ENCODE assay signal across 34 cellular contexts in the genomic region with DNA sequence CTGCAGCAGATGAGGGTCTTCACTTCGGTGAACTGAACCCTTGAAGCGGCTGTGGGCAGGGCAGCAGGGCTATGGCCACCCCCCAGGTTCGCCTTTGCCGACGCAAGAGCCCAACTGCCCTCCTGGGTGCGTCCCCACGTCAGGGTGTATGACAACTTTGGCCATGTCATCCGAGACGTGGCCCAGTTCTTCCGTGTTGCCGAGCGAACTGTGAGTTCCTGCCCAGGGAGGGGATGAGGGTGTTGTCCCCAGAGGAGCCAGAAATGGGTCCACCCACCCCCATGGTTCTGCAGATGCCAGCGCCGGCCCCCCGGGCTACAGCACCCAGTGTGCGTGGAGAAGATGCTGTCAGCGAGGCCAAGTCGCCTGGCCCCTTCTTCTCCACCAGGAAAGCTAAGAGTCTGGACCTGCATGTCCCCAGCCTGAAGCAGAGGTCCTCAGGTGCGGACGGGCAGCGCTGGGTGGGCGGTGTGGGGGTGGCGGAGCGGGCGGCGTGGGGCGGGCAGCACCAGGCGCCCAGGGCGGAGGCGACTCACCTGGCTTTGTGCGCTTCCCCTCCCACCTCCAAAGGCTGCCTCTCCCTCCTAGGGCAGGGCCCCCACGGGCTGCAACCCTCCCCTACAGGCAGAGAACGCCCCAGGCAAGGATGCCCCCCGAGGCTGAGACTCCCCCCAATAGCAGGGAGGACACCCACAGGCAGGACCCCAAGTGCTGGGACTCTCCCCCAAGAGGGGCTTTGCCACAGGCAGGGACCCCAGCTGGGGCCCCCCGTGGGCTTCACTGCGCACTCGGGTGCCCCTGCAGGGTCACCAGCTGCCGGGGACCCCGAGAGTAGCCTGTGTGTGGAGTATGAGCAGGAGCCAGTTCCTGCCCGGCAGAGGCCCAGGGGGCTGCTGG. TPM values are rescaled to one million over a fixed set of nuclear protein-coding genes. Genes with fewer than 3 reads are reported as not detected.
DNase-seq lines count a peak whose midpoint lies in the region; ATAC-seq, FAIRE-seq and TF ChIP-seq lines count a peak whose summit lies in the region.
"Had no signal": no experiment of that assay in that cellular context is flagged by ENCODE, and none has a peak within 500 bp of the region (broad histone marks: within the 10 kb centered on the region; RNA-seq: fewer than 3 reads in every experiment).

No MANE protein-coding gene starts in this region.

- in situ Hi-C loops in GM12878 (cut with MboI) = no loop called here

- peaks cover 0 to 6% of the 10 kb centered on the region in 2 donors for H3K36me3 Mint-ChIP-seq in activated naive CD4-positive, alpha-beta T cell treated with anti-CD3 and anti-CD28 coated beads, Interleukin-2, amount 50 U/mL, for 72 hours

- no peak for TF ChIP-seq CTCF in 22Rv1 (IDR thresholded peaks at IDR 0.05)
- TF ChIP-seq CTCF in GM20000 (IDR thresholded peaks at IDR 0.05; ENCODE audit: extremely low read depth, missing control alignments) = no peak
- no peak for TF ChIP-seq CTCF in GM12878 (IDR thresholded peaks at IDR 0.05 in 2 of 3, conservative IDR thresholded peaks at IDR 0.05 in 1 of 3; ENCODE audit: control insufficient read depth in 2 of 3, extremely low read depth in 1 of 3, insufficient read depth in 1 of 3, low read depth in 3 of 3, low read length in 3 of 3)
- no peak for TF ChIP-seq CTCF in mucosa of descending colon (IDR thresholded peaks at IDR 0.05)
- no peak for TF ChIP-seq CTCF in foreskin keratinocyte (conservative IDR thresholded peaks at IDR 0.05)

- no peaks in the 10 kb centered on the region for H3K4me1 ChIP-seq in GM12878 (ENCODE audit: control insufficient read depth, insufficient read depth, low read length)
- H3K4me1 ChIP-seq in mucosa of descending colon (ENCODE audit: low read depth) = peaks cover 49% of the 10 kb centered on the region
- H3K4me1 ChIP-seq in foreskin keratinocyte = peaks cover 3% of the 10 kb centered on the region
- H3K4me1 ChIP-seq: HAP-1, prostate gland, SJSA1 had no signal

- ATAC-seq in GM12878 (no peak), mucosa of descending colon (peak; percentile 39), foreskin keratinocyte (no peak)
- no peak for ATAC-seq in activated naive CD4-positive, alpha-beta T cell treated with anti-CD3 and anti-CD28 coated beads, Interleukin-2, amount 50 U/mL, for 72 hours
- ATAC-seq: esophagus mucosa, heart left ventricle had no signal

- H3K9me3 ChIP-seq in GM12878 (replicated peaks; ENCODE audit: control insufficient read depth, insufficient read depth, low read length) (no peaks in the 10 kb centered on the region), mucosa of descending colon (no peaks in the 10 kb centered on the region)
- H3K9me3 ChIP-seq: ascending aorta, HAP-1, heart left ventricle, neutrophil, prostate gland, sigmoid colon, SJSA1, transverse colon had no signal

- H3K79me2 ChIP-seq in GM12878 (ENCODE audit: control insufficient read depth, insufficient read depth, low read length) = no peaks in the 10 kb centered on the region

- SMC1A ChIA-PET in GM12878 (lab: Charles Lee; ENCODE audit: uncharacterized antibody, unreplicated experiment) = no interaction called here

- no TSS peak for BruUV-seq in GM12878 (replicated peaks; lab: Mats Ljungman, UMichigan)

- H3K27ac ChIP-seq in 22Rv1 = peak overlapping the region; percentile 42
- no peak overlapping the region for H3K27ac ChIP-seq in GM12878 (ENCODE audit: control insufficient read depth, insufficient read depth)
- H3K27ac ChIP-seq in foreskin keratinocyte = no peak overlapping the region
- H3K27ac ChIP-seq: cardiac muscle cell, neutrophil, prostate gland, SJSA1, WERI-Rb-1 had no signal

- H3K36me3 ChIP-seq in GM12878 (ENCODE audit: control insufficient read depth in 2 of 2, insufficient read depth in 2 of 2, low read length in 1 of 2) = no peaks in the 10 kb centered on the region
- H3K36me3 ChIP-seq in mucosa of descending colon (ENCODE audit: low read depth) = no peaks in the 10 kb centered on the region
- H3K36me3 ChIP-seq: cardiac muscle cell, prostate gland, transverse colon had no signal

- RAD21 ChIA-PET in GM12878 (lab: Charles Lee; ENCODE audit: unreplicated experiment) = no interaction called here

- H3K4me2 ChIP-seq in GM12878 (ENCODE audit: control insufficient read depth, insufficient read depth) = no peak overlapping the region

- no peak overlapping the region for H3K4me3 ChIP-seq in GM12878
- H3K4me3 ChIP-seq in mucosa of descending colon = no peak overlapping the region
- H3K4me3 ChIP-seq: ascending aorta, cardiac muscle cell, HAP-1, heart left ventricle, prostate gland, sigmoid colon, SJSA1, transverse colon had no signal

- no peak for TF ChIP-seq EP300 in GM12878 (IDR thresholded peaks at IDR 0.05; ENCODE audit: borderline replicate concordance in 1 of 2, control insufficient read depth in 1 of 2, low read depth in 2 of 2, low read length in 2 of 2)

- POLR2A ChIA-PET in GM12878 (lab: Charles Lee) = no interaction called here

- H2AFZ ChIP-seq in GM12878 (ENCODE audit: control insufficient read depth, low read depth, low read length) = no peak overlapping the region

- CTCF ChIA-PET in GM12878 (lab: Yijun Ruan, JAX) = no interaction called here

- H3K27ac Mint-ChIP-seq in activated naive CD4-positive, alpha-beta T cell treated with anti-CD3 and anti-CD28 coated beads, Interleukin-2, amount 50 U/mL, for 72 hours = no peak overlapping the region
- H3K27ac Mint-ChIP-seq: activated CD4-positive, alpha-beta T cell treated with anti-CD3 and anti-CD28 coated beads, Interleukin-2, amount 10 ng/mL, durations not matched to agents 24 days and 14 days; activated T-cell treated with anti-CD3 and anti-CD28 coated beads, Interleukin-2, amount 50 U/mL, for 24 hours; memory B cell had no signal

- H3K27me3 ChIP-seq in GM12878 (replicated peaks in 1 of 2; ENCODE audit: control insufficient read depth in 2 of 2, insufficient read depth in 2 of 2, low read length in 1 of 2) (no peaks in the 10 kb centered on the region), foreskin keratinocyte (no peaks in the 10 kb centered on the region)
- H3K27me3 ChIP-seq: ascending aorta, cardiac muscle cell, heart left ventricle, neutrophil, sigmoid colon, SJSA1, transverse colon had no signal

- no peak for FAIRE-seq in GM12878 (lab: Jason Lieb, UNC)
- FAIRE-seq: GM12892, RCC 7860 had no signal

- no peaks in the 10 kb centered on the region for H3K9me3 Mint-ChIP-seq in activated naive CD4-positive, alpha-beta T cell treated with anti-CD3 and anti-CD28 coated beads, Interleukin-2, amount 50 U/mL, for 72 hours
- H3K9me3 Mint-ChIP-seq: activated CD4-positive, alpha-beta T cell treated with anti-CD3 and anti-CD28 coated beads, Interleukin-2, amount 10 ng/mL, durations not matched to agents 24 days and 14 days; activated T-cell treated with anti-CD3 and anti-CD28 coated beads, Interleukin-2, amount 50 U/mL, for 24 hours; memory B cell had no signal

- intact Hi-C loops in GM12878 (cut with micrococcal nuclease; ENCODE audit: unreplicated experiment) (no loop called here), mucosa of descending colon (cut with DNase I, micrococcal nuclease) (no loop called here)

- no peak overlapping the region for H3K9ac ChIP-seq in GM12878 (ENCODE audit: control insufficient read depth, insufficient read depth, low read length)

- no peak for TF ChIP-seq RAD21 in GM12878 (IDR thresholded peaks at IDR 0.05; ENCODE audit: insufficient read depth, low read depth, low read length)

- H4K20me1 ChIP-seq in GM12878 (ENCODE audit: control insufficient read depth, insufficient read depth) = no peaks in the 10 kb centered on the region

- DNase-seq in GM20000 (ENCODE audit: low spot score) (peak; percentile 47), GM12878 (ENCODE audit: low read depth, low spot score) (no peak), mucosa of descending colon (peak in 1 of 3 donors; percentile 68), foreskin keratinocyte (no peak)
- DNase-seq in activated naive CD4-positive, alpha-beta T cell treated with anti-CD3 and anti-CD28 coated beads, Interleukin-2, amount 50 U/mL, for 72 hours (ENCODE audit: low spot score in 2 of 2) = no peak
- DNase-seq in activated CD4-positive, alpha-beta T cell treated with anti-CD3 and anti-CD28 coated beads for 1 hour = no peak
- no peak for DNase-seq in activated CD8-positive, alpha-beta memory T cell treated with anti-CD3 and anti-CD28 coated beads, Interleukin-2, amount 50 U/mL, for 4 hours
- DNase-seq: activated CD4-positive, alpha-beta T cell treated with anti-CD3 and anti-CD28 coated beads, Interleukin-2, amount 10 ng/mL, durations not matched to agents 24 days and 14 days; activated effector memory CD4-positive, alpha-beta T cell treated with anti-CD3 and anti-CD28 coated beads, Interleukin-2, amount 50 U/mL, for 16 hours; activated T-cell treated with anti-CD3 and anti-CD28 coated beads, Interleukin-2, amount 50 U/mL, for 24 hours; COR-L47; DMS53; foreskin melanocyte; NCI-H1092; NCI-H1694; NCI-H446 treated with DMSO at 0.1 percent for 48 hours; NCI-H774; stimulated activated CD4-positive, alpha-beta T cell treated with anti-CD3 and anti-CD28 coated beads, Interleukin-4, amount 100 ng/mL, for 24 hours; T1000; transverse colon; WERI-Rb-1 had no signal

- TF ChIP-seq POLR2A in GM12878 (IDR thresholded peaks at IDR 0.05; ENCODE audit: low read depth, low read length) = peak; percentile 1; the same call in 1 of the 2 replicates

- WGBS in GM12878 (ENCODE audit: insufficient coverage, insufficient replicate concordance, low lambda C conversion rate, missing lambda C conversion rate) = 84% methylated on average over 25 of the region's 40 CpGs

RNA-seq across cellular contexts. Expression of a gene that starts 6.2 kb away (rescaled TPM):
- total RNA-seq in GM12878 (2013; cell fraction: nucleolus; rRNA removed) = not detected in 2 replicates
- total RNA-seq in GM12878 (2014; rRNA removed) = 0.71 and 1.8 TPM in 2 replicates
- total RNA-seq in GM12878 (2014; rRNA removed; fragmentation: Illumina TruSeq; extraction: Trizol) = not detected in 2 replicates
- total RNA-seq in GM12878 (2021) = not detected in 2 replicates
- polyA plus RNA-seq in GM12878 (2011; ENCODE audit: low read depth) = not detected
- polyA plus RNA-seq in GM12878 (2011; rRNA removed) = not detected in 2 replicates
- polyA plus RNA-seq in GM12878 (2011; cell fraction: cytosol; rRNA removed) = 0.75 and 1.7 TPM in 2 replicates
- polyA plus RNA-seq in GM12878 (2011; cell fraction: nucleus; rRNA removed) = 11.0 and 11.6 TPM in 2 replicates
- 0.38 and 0.65 TPM in 2 replicates for polyA plus RNA-seq in GM12878 (2012)
- polyA plus RNA-seq in GM12878 (2014; fragmentation: Illumina TruSeq; extraction: Trizol) = not detected in 2 replicates
- not detected for polyA plus RNA-seq in GM12878 (2014; fragmentation: Nextera tagmentation; extraction: Ambion mirVana)
- polyA plus RNA-seq in GM12878 (2014; rRNA removed) = 1.9 and 2.2 TPM in 2 replicates
- polyA plus RNA-seq in GM12878 (2016; fragmentation: Nextera tagmentation; extraction: Ambion mirVana) = under 1 TPM in 1 of 2 experiments, not detected in 1; 0.67 TPM
- polyA minus RNA-seq in GM12878 (2011; rRNA and poly(A)+ RNA removed) = not detected in 2 replicates
- polyA minus RNA-seq in GM12878 (2011; cell fraction: cytosol; rRNA and poly(A)+ RNA removed) = not detected in 2 replicates
- not detected in 2 replicates for polyA minus RNA-seq in GM12878 (2011; cell fraction: nucleus; rRNA and poly(A)+ RNA removed)
- total RNA-seq in mucosa of descending colon = 10 to 100 TPM in 1 of 3 donors, not detected in 2; 19.7 TPM
- total RNA-seq in foreskin keratinocyte = 189 and 224 TPM in 2 replicates
- 245 and 287 TPM in 2 replicates for polyA plus RNA-seq in foreskin keratinocyte
- total RNA-seq in activated naive CD4-positive, alpha-beta T cell treated with anti-CD3 and anti-CD28 coated beads, Interleukin-2, amount 50 U/mL, for 72 hours = not detected
- total RNA-seq: activated CD4-positive, alpha-beta T cell treated with anti-CD3 and anti-CD28 coated beads, Interleukin-2, amount 10 ng/mL, durations not matched to agents 24 days and 14 days had no signal

RNA-seq across cellular contexts. Expression of a gene that starts 17.5 kb away (rescaled TPM):
- total RNA-seq in GM12878 (2013; cell fraction: nucleolus; rRNA removed) = 70.8 and 77.8 TPM in 2 replicates
- total RNA-seq in GM12878 (2014; rRNA removed) = 40.6 and 41.6 TPM in 2 replicates
- 18.2 and 21.6 TPM in 2 replicates for total RNA-seq in GM12878 (2014; rRNA removed; fragmentation: Illumina TruSeq; extraction: Trizol)
- 52.1 and 55.1 TPM in 2 replicates for total RNA-seq in GM12878 (2021)
- 11.9 TPM for polyA plus RNA-seq in GM12878 (2011; ENCODE audit: low read depth)
- 23.1 and 27.6 TPM in 2 replicates for polyA plus RNA-seq in GM12878 (2011; rRNA removed)
- polyA plus RNA-seq in GM12878 (2011; cell fraction: cytosol; rRNA removed) = 33.0 and 47.4 TPM in 2 replicates
- polyA plus RNA-seq in GM12878 (2011; cell fraction: nucleus; rRNA removed) = 80.3 and 106 TPM in 2 replicates
- polyA plus RNA-seq in GM12878 (2012) = 27.1 and 27.9 TPM in 2 replicates
- 5.2 and 11.7 TPM in 2 replicates for polyA plus RNA-seq in GM12878 (2014; fragmentation: Illumina TruSeq; extraction: Trizol)
- 1 to 10 TPM in 1 of 2 experiments, under 1 TPM in 1; 0.37 to 3.5 TPM for polyA plus RNA-seq in GM12878 (2014; fragmentation: Nextera tagmentation; extraction: Ambion mirVana)
- polyA plus RNA-seq in GM12878 (2014; rRNA removed) = 42.6 and 49.0 TPM in 2 replicates
- polyA plus RNA-seq in GM12878 (2016; fragmentation: Nextera tagmentation; extraction: Ambion mirVana) = 10 to 100 TPM; 66.8 to 71.7 TPM
- 22.1 and 28.6 TPM in 2 replicates for polyA minus RNA-seq in GM12878 (2011; rRNA and poly(A)+ RNA removed)
- polyA minus RNA-seq in GM12878 (2011; cell fraction: cytosol; rRNA and poly(A)+ RNA removed) = 7.5 and 9.1 TPM in 2 replicates
- polyA minus RNA-seq in GM12878 (2011; cell fraction: nucleus; rRNA and poly(A)+ RNA removed) = 29.5 and 51.3 TPM in 2 replicates
- 10 to 100 TPM; 64.5 to 69.7 (median 68.6) TPM for total RNA-seq in mucosa of descending colon
- total RNA-seq in foreskin keratinocyte = 32.3 and 39.2 TPM in 2 replicates
- 43.5 and 49.0 TPM in 2 replicates for polyA plus RNA-seq in foreskin keratinocyte
- 10 to 100 TPM; 36.1 to 53.4 TPM for total RNA-seq in activated naive CD4-positive, alpha-beta T cell treated with anti-CD3 and anti-CD28 coated beads, Interleukin-2, amount 50 U/mL, for 72 hours

RNA-seq across cellular contexts. Expression of a gene that starts 17.6 kb away (rescaled TPM):
- total RNA-seq in GM12878 (2013; cell fraction: nucleolus; rRNA removed) = 17.5 and 26.2 TPM in 2 replicates
- total RNA-seq in GM12878 (2014; rRNA removed) (23.3 and 24.4 TPM in 2 replicates), GM12878 (2014; rRNA removed; fragmentation: Illumina TruSeq; extraction: Trizol) (5.3 and 7.4 TPM in 2 replicates), GM12878 (2021) (34.8 and 37.2 TPM in 2 replicates), mucosa of descending colon (10 to 100 TPM; 24.3 to 34.0 (median 31.7) TPM), foreskin keratinocyte (17.1 and 20.9 TPM in 2 replicates)
- 15.5 TPM for polyA plus RNA-seq in GM12878 (2011; ENCODE audit: low read depth)
- polyA plus RNA-seq in GM12878 (2011; rRNA removed) (4.8 and 12.7 TPM in 2 replicates), GM12878 (2014; fragmentation: Illumina TruSeq; extraction: Trizol) (1.3 and 4.9 TPM in 2 replicates), GM12878 (2014; fragmentation: Nextera tagmentation; extraction: Ambion mirVana) (under 1 TPM; 0.58 to 0.79 TPM), GM12878 (2014; rRNA removed) (26.7 and 31.6 TPM in 2 replicates), GM12878 (2016; fragmentation: Nextera tagmentation; extraction: Ambion mirVana) (10 to 100 TPM; 42.5 to 52.9 TPM), foreskin keratinocyte (23.3 and 24.8 TPM in 2 replicates)
- 14.4 and 24.5 TPM in 2 replicates for polyA plus RNA-seq in GM12878 (2011; cell fraction: cytosol; rRNA removed)
- 44.3 and 66.3 TPM in 2 replicates for polyA plus RNA-seq in GM12878 (2011; cell fraction: nucleus; rRNA removed)
- polyA plus RNA-seq in GM12878 (2012) = 16.7 and 24.9 TPM in 2 replicates
- 8.0 and 15.6 TPM in 2 replicates for polyA minus RNA-seq in GM12878 (2011; rRNA and poly(A)+ RNA removed)
- polyA minus RNA-seq in GM12878 (2011; cell fraction: cytosol; rRNA and poly(A)+ RNA removed) = 7.4 and 9.8 TPM in 2 replicates
- polyA minus RNA-seq in GM12878 (2011; cell fraction: nucleus; rRNA and poly(A)+ RNA removed) = 7.1 and 15.2 TPM in 2 replicates
- total RNA-seq in activated naive CD4-positive, alpha-beta T cell treated with anti-CD3 and anti-CD28 coated beads, Interleukin-2, amount 50 U/mL, for 72 hours = 10 to 100 TPM; 12.5 to 24.0 TPM

RNA-seq across cellular contexts. Expression of a gene that starts 32.1 kb away (rescaled TPM):
- total RNA-seq in GM12878 (2013; cell fraction: nucleolus; rRNA removed) = 62.9 and 77.1 TPM in 2 replicates
- total RNA-seq in GM12878 (2014; rRNA removed) (14.5 and 18.0 TPM in 2 replicates), GM12878 (2014; rRNA removed; fragmentation: Illumina TruSeq; extraction: Trizol) (5.0 and 5.9 TPM in 2 replicates), GM12878 (2021) (29.5 and 37.2 TPM in 2 replicates), mucosa of descending colon (10 to 100 TPM; 23.5 to 42.8 (median 34.2) TPM), foreskin keratinocyte (17.6 and 20.7 TPM in 2 replicates)
- 2.8 TPM for polyA plus RNA-seq in GM12878 (2011; ENCODE audit: low read depth)
- polyA plus RNA-seq in GM12878 (2011; rRNA removed) (7.5 and 14.9 TPM in 2 replicates), GM12878 (2014; fragmentation: Illumina TruSeq; extraction: Trizol) (3.9 and 7.7 TPM in 2 replicates), GM12878 (2014; fragmentation: Nextera tagmentation; extraction: Ambion mirVana) (under 1 TPM in 1 of 2 experiments, not detected in 1; 0.40 TPM), GM12878 (2014; rRNA removed) (15.8 and 16.8 TPM in 2 replicates), GM12878 (2016; fragmentation: Nextera tagmentation; extraction: Ambion mirVana) (10 to 100 TPM; 15.6 to 17.0 TPM), foreskin keratinocyte (14.2 and 15.5 TPM in 2 replicates)
- 8.0 and 11.8 TPM in 2 replicates for polyA plus RNA-seq in GM12878 (2011; cell fraction: cytosol; rRNA removed)
- 126 and 149 TPM in 2 replicates for polyA plus RNA-seq in GM12878 (2011; cell fraction: nucleus; rRNA removed)
- 7.2 and 10.1 TPM in 2 replicates for polyA plus RNA-seq in GM12878 (2012)
- polyA minus RNA-seq in GM12878 (2011; rRNA and poly(A)+ RNA removed) = 19.0 and 22.7 TPM in 2 replicates
- polyA minus RNA-seq in GM12878 (2011; cell fraction: cytosol; rRNA and poly(A)+ RNA removed) = 6.0 and 6.1 TPM in 2 replicates
- 35.8 and 62.4 TPM in 2 replicates for polyA minus RNA-seq in GM12878 (2011; cell fraction: nucleus; rRNA and poly(A)+ RNA removed)
- total RNA-seq in activated naive CD4-positive, alpha-beta T cell treated with anti-CD3 and anti-CD28 coated beads, Interleukin-2, amount 50 U/mL, for 72 hours = 10 to 100 TPM; 45.7 to 51.4 TPM

RNA-seq across cellular contexts. Expression of a gene that starts 37.0 kb away (rescaled TPM):
- 5.0 and 5.2 TPM in 2 replicates for total RNA-seq in GM12878 (2013; cell fraction: nucleolus; rRNA removed)
- total RNA-seq in GM12878 (2014; rRNA removed) (2.1 and 3.6 TPM in 2 replicates), GM12878 (2014; rRNA removed; fragmentation: Illumina TruSeq; extraction: Trizol) (0.64 and 0.81 TPM in 2 replicates), GM12878 (2021) (2.1 and 2.5 TPM in 2 replicates), mucosa of descending colon (10 to 100 TPM in 1 of 3 donors, 1 to 10 TPM in 2; 2.7 to 19.7 (median 6.7) TPM), foreskin keratinocyte (2.0 and 9.6 TPM in 2 replicates)
- polyA plus RNA-seq in GM12878 (2011; ENCODE audit: low read depth) = 0.91 TPM
- polyA plus RNA-seq in GM12878 (2011; rRNA removed) (0.97 and 1.4 TPM in 2 replicates), GM12878 (2014; fragmentation: Illumina TruSeq; extraction: Trizol) (0.08 and 0.22 TPM in 2 replicates), GM12878 (2014; fragmentation: Nextera tagmentation; extraction: Ambion mirVana) (under 1 TPM in 1 of 2 experiments, not detected in 1; 0.09 TPM), GM12878 (2014; rRNA removed) (2.3 and 2.5 TPM in 2 replicates), GM12878 (2016; fragmentation: Nextera tagmentation; extraction: Ambion mirVana) (1 to 10 TPM; 1.0 to 1.5 TPM), foreskin keratinocyte (2.4 and 11.2 TPM in 2 replicates)
- polyA plus RNA-seq in GM12878 (2011; cell fraction: cytosol; rRNA removed) = 1.6 and 3.8 TPM in 2 replicates
- 23.1 and 27.7 TPM in 2 replicates for polyA plus RNA-seq in GM12878 (2011; cell fraction: nucleus; rRNA removed)
- polyA plus RNA-seq in GM12878 (2012) = 2.3 and 2.5 TPM in 2 replicates
- 0.80 and 0.93 TPM in 2 replicates for polyA minus RNA-seq in GM12878 (2011; rRNA and poly(A)+ RNA removed)
- polyA minus RNA-seq in GM12878 (2011; cell fraction: cytosol; rRNA and poly(A)+ RNA removed) = 0.67 and 0.83 TPM in 2 replicates
- 1.5 and 1.7 TPM in 2 replicates for polyA minus RNA-seq in GM12878 (2011; cell fraction: nucleus; rRNA and poly(A)+ RNA removed)
- 10 to 100 TPM; 13.8 to 19.5 TPM for total RNA-seq in activated naive CD4-positive, alpha-beta T cell treated with anti-CD3 and anti-CD28 coated beads, Interleukin-2, amount 50 U/mL, for 72 hours
